Comparison of ENCODE assay signal across 8 cellular contexts in genomic region chr22:40491990-40492631, GRCh38.
DNase-seq lines count a peak whose midpoint lies in the region; ATAC-seq and TF ChIP-seq lines count a peak whose summit lies in the region.

No MANE protein-coding gene starts in this region.

- H3K27ac Mint-ChIP-seq in WTC11 (peak overlapping the region; percentile 34; the same call in 1 of the 2 replicates), type B pancreatic cell (peak overlapping the region; percentile 56)

- CTCF ChIA-PET in WTC11 (lab: Charles Lee), result no interaction called here

- H3K27me3 Mint-ChIP-seq in WTC11 (ENCODE audit: low read depth) (no peaks in the 10 kb centered on the region), type B pancreatic cell (no peaks in the 10 kb centered on the region)

- peaks cover 3% of the 10 kb centered on the region; the same call in 1 of the 2 replicates for H3K36me3 Mint-ChIP-seq in WTC11
- H3K36me3 Mint-ChIP-seq in type B pancreatic cell, result peaks cover 11% of the 10 kb centered on the region

- H3K36me3 ChIP-seq in MG63, result peaks cover 8% of the 10 kb centered on the region

- peaks cover 20% of the 10 kb centered on the region for H3K4me1 Mint-ChIP-seq in WTC11
- H3K4me1 Mint-ChIP-seq in type B pancreatic cell (ENCODE audit: unreplicated experiment), result peaks cover 22% of the 10 kb centered on the region

- peak; percentile 89 for ATAC-seq in HG03280 (IDR thresholded peaks at IDR 0.05; ENCODE audit: unreplicated experiment)
- ATAC-seq in WTC11, result no peak

- TF ChIP-seq CTCF in WTC11 (IDR thresholded peaks at IDR 0.05) (no peak), type B pancreatic cell (conservative IDR thresholded peaks at IDR 0.05) (no peak)

- no peaks in the 10 kb centered on the region for H3K27me3 ChIP-seq in MG63

- no peaks in the 10 kb centered on the region for H3K9me3 ChIP-seq in MG63

- H3K9me3 Mint-ChIP-seq in WTC11 (no peaks in the 10 kb centered on the region), type B pancreatic cell (no peaks in the 10 kb centered on the region)

- H3K4me3 ChIP-seq in MG63, result no peak overlapping the region

- DNase-seq in CD1c-positive myeloid dendritic cell (ENCODE audit: extremely low spot score) (peak; percentile 95), GM19240 (ENCODE audit: insufficient read length, low spot score) (peak; percentile 43), WTC11 (ENCODE audit: low spot score) (no peak), iris pigment epithelial cell (ENCODE audit: low read depth) (peak; percentile 21), type B pancreatic cell (ENCODE audit: extremely low spot score, unreplicated experiment) (no peak), cortex of kidney (lab: John Stamatoyannopoulos, UW) (no peak), MG63 (no peak)

- H3K4me3 Mint-ChIP-seq in WTC11 (no peak overlapping the region), type B pancreatic cell (peak overlapping the region; percentile 17)

- POLR2A ChIA-PET in WTC11 (lab: Charles Lee), result no interaction called here

TF ChIP-seq in WTC11, 78 proteins besides CTCF, POLR2A, EP300 and RAD21:
- TF ChIP-seq MYBL2 (CRISPR knock-in tag; IDR thresholded peaks at IDR 0.05), result no peak
- no peak for TF ChIP-seq ELF4 (CRISPR knock-in tag; IDR thresholded peaks at IDR 0.05; ENCODE audit: low read depth)
- no peak for TF ChIP-seq ESRRA (CRISPR knock-in tag; IDR thresholded peaks at IDR 0.05; ENCODE audit: borderline replicate concordance)
- no peak for TF ChIP-seq ZNF416 (CRISPR knock-in tag; IDR thresholded peaks at IDR 0.05)
- TF ChIP-seq ARID4B (CRISPR knock-in tag; IDR thresholded peaks at IDR 0.05; ENCODE audit: borderline replicate concordance), result no peak
- no peak for TF ChIP-seq SMAD4 (CRISPR knock-in tag; IDR thresholded peaks at IDR 0.05)
- no peak for TF ChIP-seq MAX (CRISPR knock-in tag; IDR thresholded peaks at IDR 0.05)
- TF ChIP-seq ATF2 (CRISPR knock-in tag; IDR thresholded peaks at IDR 0.05; ENCODE audit: borderline replicate concordance, low read depth), result no peak
- no peak for TF ChIP-seq GABPB1 (CRISPR knock-in tag; IDR thresholded peaks at IDR 0.05)
- no peak for TF ChIP-seq CBFB (CRISPR knock-in tag; IDR thresholded peaks at IDR 0.05; ENCODE audit: low read depth)
- TF ChIP-seq IRF2 (CRISPR knock-in tag; IDR thresholded peaks at IDR 0.05; ENCODE audit: borderline replicate concordance, low read depth), result no peak
- TF ChIP-seq TEAD1 (CRISPR knock-in tag; IDR thresholded peaks at IDR 0.05), result no peak
- TF ChIP-seq NR1H2 (CRISPR knock-in tag; IDR thresholded peaks at IDR 0.05), result no peak
- TF ChIP-seq NR3C1 (CRISPR knock-in tag; conservative IDR thresholded peaks at IDR 0.05; ENCODE audit: low read depth), result no peak
- TF ChIP-seq MXD4 (CRISPR knock-in tag; IDR thresholded peaks at IDR 0.05; ENCODE audit: borderline replicate concordance), result no peak
- TF ChIP-seq E2F4 (CRISPR knock-in tag; IDR thresholded peaks at IDR 0.05; ENCODE audit: borderline replicate concordance, low read depth), result no peak
- no peak for TF ChIP-seq USF1 (CRISPR knock-in tag; IDR thresholded peaks at IDR 0.05)
- no peak for TF ChIP-seq SP1 (CRISPR knock-in tag; conservative IDR thresholded peaks at IDR 0.05)
- TF ChIP-seq ZMAT4 (CRISPR knock-in tag; IDR thresholded peaks at IDR 0.05), result no peak
- no peak for TF ChIP-seq ZBTB21 (CRISPR knock-in tag; IDR thresholded peaks at IDR 0.05; ENCODE audit: borderline replicate concordance)

Comparison
In these comparisons a context has a peak if more than half of its experiments do, and no peak if none do; other contexts are left out.
1. DNase-seq: peak in CD1c-positive myeloid dendritic cell (single experiment), GM19240 (single experiment) and iris pigment epithelial cell (single experiment); none in WTC11 (single experiment), type B pancreatic cell (single experiment), cortex of kidney (single experiment) and MG63 (single experiment).